8 cellular contexts compared by ENCODE assay signal in the genomic region with DNA sequence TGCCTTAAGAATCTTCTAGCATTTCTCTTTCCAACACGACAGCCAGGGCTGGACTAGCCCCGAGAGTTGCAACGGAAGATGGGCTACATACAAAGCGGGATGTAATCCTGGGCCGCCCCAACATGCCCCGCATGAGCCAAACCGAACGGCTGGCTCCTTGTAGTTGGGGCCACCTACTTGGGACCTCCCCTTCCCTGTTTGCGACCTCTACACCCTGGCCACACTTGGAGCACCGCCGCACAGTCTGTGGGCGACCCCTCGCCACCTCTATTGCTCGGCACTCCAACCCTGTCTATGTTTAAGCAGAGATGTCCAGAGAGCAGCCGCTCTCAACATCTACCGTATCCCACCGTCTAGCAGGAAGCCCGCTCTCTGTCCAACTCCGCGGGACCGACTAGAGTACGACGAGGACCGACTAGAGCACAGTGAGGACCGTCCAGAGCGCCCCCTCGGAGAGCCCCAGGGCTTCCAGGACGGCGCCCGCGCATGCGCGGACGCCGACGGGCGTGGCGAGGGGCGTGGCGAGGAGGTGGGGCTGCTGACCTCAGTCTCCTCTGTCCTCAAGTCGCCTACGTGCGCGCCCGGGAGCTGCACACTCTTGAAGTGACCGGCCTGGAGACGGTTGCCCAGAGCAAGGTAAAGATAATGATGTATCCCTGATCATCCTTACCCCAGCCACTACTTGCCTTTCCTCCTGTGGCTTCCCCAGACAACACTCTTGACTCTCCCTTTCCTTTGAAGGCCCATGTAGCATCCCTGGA. TPM values are rescaled to one million over a fixed set of nuclear protein-coding genes. Genes with fewer than 3 reads are reported as not detected.
DNase-seq lines count a peak whose midpoint lies in the region; ATAC-seq and TF ChIP-seq lines count a peak whose summit lies in the region.

No MANE protein-coding gene starts in this region.

- H3K27me3 ChIP-seq in duodenal mucosa (ENCODE audit: control insufficient read depth in 1 of 2, insufficient read depth in 2 of 2, low read length in 2 of 2), result no peaks in the 10 kb centered on the region
- H3K27me3 ChIP-seq in lung (ENCODE audit: control insufficient read depth, insufficient read depth), result no peaks in the 10 kb centered on the region

- peak; percentile 96 for TF ChIP-seq POLR2A in GM15510 (IDR thresholded peaks at IDR 0.05; ENCODE audit: borderline replicate concordance, extremely low read depth, insufficient read length)

- peaks cover 5% of the 10 kb centered on the region in 2 donors for H3K4me1 ChIP-seq in duodenal mucosa (ENCODE audit: control insufficient read depth in 1 of 2, insufficient read depth in 2 of 2, low read length in 2 of 2)
- peaks cover 6 to 7% of the 10 kb centered on the region in 2 donors for H3K4me1 ChIP-seq in lung (ENCODE audit: control insufficient read depth in 2 of 2, insufficient read depth in 2 of 2, low read length in 2 of 2)

- ATAC-seq in HG02970 (IDR thresholded peaks at IDR 0.05; ENCODE audit: low FRiP score, unreplicated experiment) (peak; percentile 83), lung (ENCODE audit: insufficient read depth, low FRiP score) (peak; percentile 89)

- DNase-seq in NCI-H446 (lab: John Stamatoyannopoulos, UW) (peak; percentile 77 to 94), lung (ENCODE audit: low spot score) (peak; percentile 88)
- peak; percentile 62 to 67 for DNase-seq in activated CD4-positive, alpha-beta T cell treated with anti-CD3 and anti-CD28 coated beads, Interleukin-2, amount 50 U/mL, for 4 hours
- peak; percentile 64 to 83 (median 75) for DNase-seq in stimulated activated CD4-positive, alpha-beta T cell treated with anti-CD3 and anti-CD28 coated beads, TNF-alpha, amount 100 ng/mL, for 48 hours (ENCODE audit: low read depth in 3 of 3)

- peak overlapping the region; percentile 44 for H3K27ac ChIP-seq in 22Rv1
- H3K27ac ChIP-seq in duodenal mucosa (ENCODE audit: low read depth, low read length), result peak overlapping the region; percentile 23
- H3K27ac ChIP-seq in lung (ENCODE audit: low read depth in 1 of 2, low read length in 1 of 2), result peak overlapping the region; percentile 57 to 83

- no peaks in the 10 kb centered on the region for H3K36me3 ChIP-seq in duodenal mucosa (ENCODE audit: control insufficient read depth in 1 of 2, insufficient read depth in 2 of 2, low read length in 2 of 2)
- H3K36me3 ChIP-seq in lung (ENCODE audit: control insufficient read depth in 2 of 2, insufficient read depth in 2 of 2, low read length in 2 of 2), result no peaks in the 10 kb centered on the region

- peak; percentile 34 for TF ChIP-seq CTCF in 22Rv1 (IDR thresholded peaks at IDR 0.05)
- no peak for TF ChIP-seq CTCF in lung (IDR thresholded peaks at IDR 0.05; ENCODE audit: control extremely low read depth, extremely low read depth)

- peak overlapping the region; percentile 72 to 86 for H3K9ac ChIP-seq in duodenal mucosa (ENCODE audit: low read depth in 1 of 2, low read length in 2 of 2)

- peak overlapping the region; percentile 68 to 79 for H3K4me3 ChIP-seq in duodenal mucosa (ENCODE audit: low read depth in 1 of 2, low read length in 2 of 2)
- peak overlapping the region; percentile 34 for H3K4me3 ChIP-seq in lung

- H3K9me3 ChIP-seq in duodenal mucosa (ENCODE audit: control insufficient read depth in 1 of 2, low read length in 2 of 2), result no peaks in the 10 kb centered on the region
- no peaks in the 10 kb centered on the region for H3K9me3 ChIP-seq in lung (ENCODE audit: control insufficient read depth in 2 of 2, insufficient read depth in 1 of 2, low read length in 1 of 2)

- 2 to 3% methylated on average over 47 of the region's 47 CpGs for WGBS in lung, 2 donors

RNA-seq across cellular contexts. Expression of a gene that starts 32.3 kb away (rescaled TPM):
- 100 to 1,000 TPM; 518 to 912 TPM for total RNA-seq in lung
- 1,000 to 10,000 TPM in 1 of 2 donors, 100 to 1,000 TPM in 1; 481 to 1,176 TPM for polyA plus RNA-seq in lung

RNA-seq across cellular contexts. Expression of a gene that starts 44.0 kb away (rescaled TPM):
- total RNA-seq in lung, result over 10,000 TPM; 10,633 to 48,332 TPM
- polyA plus RNA-seq in lung, result 1,000 to 10,000 TPM in 1 of 2 donors, 100 to 1,000 TPM in 1; 125 to 2,965 TPM

Comparison
In these comparisons a context has a peak if more than half of its experiments do, and no peak if none do; other contexts are left out.
1. Peak in every context shown above with its lines: DNase-seq, ATAC-seq, H3K4me3 ChIP-seq and H3K27ac ChIP-seq.